19 cellular contexts compared by ENCODE assay signal in the genomic region with DNA sequence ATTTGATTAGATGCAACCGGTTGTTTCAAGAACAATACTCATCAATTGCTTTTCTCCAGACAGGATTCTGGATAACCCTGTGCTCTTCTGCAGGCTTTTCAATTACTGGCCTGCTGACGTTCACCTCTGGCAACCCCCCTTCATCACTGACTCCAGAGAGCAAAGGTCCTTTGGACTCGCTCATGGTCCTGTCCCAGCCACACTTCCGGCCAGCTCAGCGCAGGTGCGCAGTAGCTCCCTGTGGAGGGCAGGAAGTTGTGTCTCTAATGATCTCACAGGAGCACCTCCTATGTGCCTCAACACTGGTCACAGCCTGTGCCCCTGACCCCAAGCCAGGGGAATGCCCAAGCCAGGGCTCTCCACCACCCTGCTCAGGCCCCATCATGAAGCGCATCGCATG.
"Had no signal": no experiment of that assay in that cellular context is flagged by ENCODE, and none has a peak within 500 bp of the region (broad histone marks: within the 10 kb centered on the region; RNA-seq: fewer than 3 reads in every experiment).

No MANE protein-coding gene starts in this region.

- H3K4me1 Mint-ChIP-seq: mesothelial cell of epicardium, natural killer cell had no signal

- ATAC-seq: left cardiac atrium; left lung; natural killer cell; stimulated activated effector memory CD8-positive, alpha-beta T cell treated with anti-CD3 and anti-CD28 coated beads, Interleukin-12 subunit alpha, Interleukin-12 subunit beta, amount 100 ng/mL, for 72 hours had no signal

- H3K27ac Mint-ChIP-seq: mesothelial cell of epicardium; naive B cell; natural killer cell; nephron progenitor cell; neural progenitor cell; progenitor cell of endocrine pancreas; stimulated activated effector memory CD8-positive, alpha-beta T cell treated with anti-CD3 and anti-CD28 coated beads, Interleukin-12 subunit alpha, Interleukin-12 subunit beta, amount 100 ng/mL, for 72 hours; stimulated activated naive CD8-positive, alpha-beta T cell treated with anti-CD3 and anti-CD28 coated beads, Interleukin-15, Interleukin-2, amounts not matched to agents 100 ng/mL and 50 ng/mL, for 24 hours had no signal

- H3K36me3 Mint-ChIP-seq: mesothelial cell of epicardium; naive B cell; natural killer cell; neural progenitor cell; stimulated activated effector memory CD8-positive, alpha-beta T cell treated with anti-CD3 and anti-CD28 coated beads, Interleukin-12 subunit alpha, Interleukin-12 subunit beta, amount 100 ng/mL, for 72 hours had no signal

- H3K4me3 Mint-ChIP-seq: mesothelial cell of epicardium; naive B cell; natural killer cell; nephron progenitor cell; neural progenitor cell; stimulated activated effector memory CD8-positive, alpha-beta T cell treated with anti-CD3 and anti-CD28 coated beads, Interleukin-12 subunit alpha, Interleukin-12 subunit beta, amount 100 ng/mL, for 72 hours; stimulated activated naive CD8-positive, alpha-beta T cell treated with anti-CD3 and anti-CD28 coated beads, Interleukin-15, Interleukin-2, amounts not matched to agents 100 ng/mL and 50 ng/mL, for 24 hours had no signal

- H3K9me3 Mint-ChIP-seq: natural killer cell had no signal

- DNase-seq: hippocampal formation; kidney glomerular epithelial cell; left cardiac atrium; mesendoderm; naive B cell; natural killer cell; nephron progenitor cell; ovary; sigmoid colon; small intestine; spleen; stimulated activated CD4-positive, alpha-beta T cell treated with anti-CD3 and anti-CD28 coated beads, Interleukin-4, amount 100 ng/mL, for 24 hours; stimulated activated naive CD4-positive, alpha-beta T cell had no signal
